1 cellular context compared by ENCODE assay signal in the genomic region with DNA sequence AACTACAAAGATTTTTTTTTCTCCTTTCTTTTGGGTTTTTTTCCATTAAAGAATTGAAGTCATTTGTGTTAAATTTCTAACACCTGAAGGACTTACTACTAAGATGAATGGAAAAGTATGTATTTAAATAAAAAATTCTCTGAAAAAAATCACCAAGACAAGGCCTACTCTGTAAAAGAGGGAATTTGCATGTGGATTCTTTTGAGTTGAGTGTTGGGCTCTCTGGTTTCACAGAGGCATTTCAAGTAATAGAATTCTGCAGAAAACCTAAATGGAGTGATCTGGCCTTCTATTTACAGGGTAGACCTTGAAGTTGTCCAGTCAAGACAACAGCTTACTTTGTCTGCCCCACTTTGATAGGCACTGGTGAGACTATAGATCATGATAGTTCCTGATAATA.
TF ChIP-seq lines count a peak whose summit lies in the region.

No MANE protein-coding gene starts in this region.

TF ChIP-seq in IMR-90, 13 proteins besides CTCF, POLR2A, EP300 and RAD21:
- TF ChIP-seq, protein P1, sequence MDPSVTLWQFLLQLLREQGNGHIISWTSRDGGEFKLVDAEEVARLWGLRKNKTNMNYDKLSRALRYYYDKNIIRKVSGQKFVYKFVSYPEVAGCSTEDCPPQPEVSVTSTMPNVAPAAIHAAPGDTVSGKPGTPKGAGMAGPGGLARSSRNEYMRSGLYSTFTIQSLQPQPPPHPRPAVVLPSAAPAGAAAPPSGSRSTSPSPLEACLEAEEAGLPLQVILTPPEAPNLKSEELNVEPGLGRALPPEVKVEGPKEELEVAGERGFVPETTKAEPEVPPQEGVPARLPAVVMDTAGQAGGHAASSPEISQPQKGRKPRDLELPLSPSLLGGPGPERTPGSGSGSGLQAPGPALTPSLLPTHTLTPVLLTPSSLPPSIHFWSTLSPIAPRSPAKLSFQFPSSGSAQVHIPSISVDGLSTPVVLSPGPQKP (IDR thresholded peaks at IDR 0.05; ENCODE audit: borderline replicate concordance, low read depth, low read length) = no peak
- TF ChIP-seq BHLHE40 (IDR thresholded peaks at IDR 0.05; ENCODE audit: low read depth, low read length) (no peak), CEBPB (IDR thresholded peaks at IDR 0.05; ENCODE audit: low read depth, low read length) (no peak), MAFK (IDR thresholded peaks at IDR 0.05; ENCODE audit: low read depth, low read length) (no peak), MAZ (IDR thresholded peaks at IDR 0.05; ENCODE audit: borderline replicate concordance, low read depth, low read length) (no peak), RFX5 (IDR thresholded peaks at IDR 0.05; ENCODE audit: low read depth, low read length) (no peak)
- TF ChIP-seq, protein P2, sequence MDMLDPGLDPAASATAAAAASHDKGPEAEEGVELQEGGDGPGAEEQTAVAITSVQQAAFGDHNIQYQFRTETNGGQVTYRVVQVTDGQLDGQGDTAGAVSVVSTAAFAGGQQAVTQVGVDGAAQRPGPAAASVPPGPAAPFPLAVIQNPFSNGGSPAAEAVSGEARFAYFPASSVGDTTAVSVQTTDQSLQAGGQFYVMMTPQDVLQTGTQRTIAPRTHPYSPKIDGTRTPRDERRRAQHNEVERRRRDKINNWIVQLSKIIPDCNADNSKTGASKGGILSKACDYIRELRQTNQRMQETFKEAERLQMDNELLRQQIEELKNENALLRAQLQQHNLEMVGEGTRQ (IDR thresholded peaks at IDR 0.05; ENCODE audit: low read depth, low read length) = no peak
